In genomic region chr4:113539408-113539807, GRCh38 we compare ENCODE assay signal across 10 cellular contexts.
DNase-seq lines count a peak whose midpoint lies in the region; ATAC-seq lines count a peak whose summit lies in the region.
"Had no signal": no experiment of that assay in that cellular context is flagged by ENCODE, and none has a peak within 500 bp of the region (broad histone marks: within the 10 kb centered on the region; RNA-seq: fewer than 3 reads in every experiment).

No MANE protein-coding gene starts in this region.

- peak; percentile 10 for DNase-seq in activated naive CD4-positive, alpha-beta T cell treated with Interleukin-2 at 50 U/mL for 16 hours
- DNase-seq in activated naive CD4-positive, alpha-beta T cell treated with anti-CD3 and anti-CD28 coated beads, Interleukin-2, amount 10 ng/mL, durations not matched to agents 7 days and 5 days, result no peak
- DNase-seq in activated naive CD4-positive, alpha-beta T cell treated with anti-CD3 and anti-CD28 coated beads, Interleukin-2, amount 50 U/mL, for 72 hours (ENCODE audit: low spot score in 2 of 2), result peak in 1 of 2 donors; percentile 27
- DNase-seq in stimulated activated CD8-positive, alpha-beta memory T cell treated with anti-CD3 and anti-CD28 coated beads, Interleukin-15, amount 100 ng/mL, for 48 hours (ENCODE audit: low read depth in 2 of 2), result peak; percentile 2 to 6
- no peak for DNase-seq in RPMI8226
- DNase-seq in left cardiac atrium, result no peak
- DNase-seq in NCI-H146 (lab: John Stamatoyannopoulos, UW), result no peak
- DNase-seq: NCI-H2227 treated with DMSO at 0.1 percent for 48 hours had no signal

- H3K27ac Mint-ChIP-seq in activated naive CD4-positive, alpha-beta T cell treated with anti-CD3 and anti-CD28 coated beads, Interleukin-2, amount 10 ng/mL, durations not matched to agents 7 days and 5 days, result no peak overlapping the region
- H3K27ac Mint-ChIP-seq in activated naive CD4-positive, alpha-beta T cell treated with anti-CD3 and anti-CD28 coated beads, Interleukin-2, amount 50 U/mL, for 72 hours, result peak overlapping the region in 1 of 2 donors; percentile 81

- H3K36me3 Mint-ChIP-seq in activated naive CD4-positive, alpha-beta T cell treated with anti-CD3 and anti-CD28 coated beads, Interleukin-2, amount 10 ng/mL, durations not matched to agents 7 days and 5 days, result peaks cover 23% of the 10 kb centered on the region
- peaks cover 12 to 44% of the 10 kb centered on the region in 2 donors for H3K36me3 Mint-ChIP-seq in activated naive CD4-positive, alpha-beta T cell treated with anti-CD3 and anti-CD28 coated beads, Interleukin-2, amount 50 U/mL, for 72 hours

- intact Hi-C loops in left cardiac atrium (cut with DNase I), result no loop called here

- ATAC-seq in HG02840 (IDR thresholded peaks at IDR 0.05; ENCODE audit: low FRiP score, unreplicated experiment) (peak; percentile 81), left cardiac atrium (no peak)
- peak; percentile 91 to 92 for ATAC-seq in activated naive CD4-positive, alpha-beta T cell treated with anti-CD3 and anti-CD28 coated beads, Interleukin-2, amount 50 U/mL, for 72 hours

- no peak overlapping the region for H3K4me3 Mint-ChIP-seq in activated naive CD4-positive, alpha-beta T cell treated with anti-CD3 and anti-CD28 coated beads, Interleukin-2, amount 10 ng/mL, durations not matched to agents 7 days and 5 days
- H3K4me3 Mint-ChIP-seq: CD4-positive, CD25-positive, alpha-beta regulatory T cell had no signal

- H3K9me3 Mint-ChIP-seq in activated naive CD4-positive, alpha-beta T cell treated with anti-CD3 and anti-CD28 coated beads, Interleukin-2, amount 10 ng/mL, durations not matched to agents 7 days and 5 days, result no peaks in the 10 kb centered on the region
- H3K9me3 Mint-ChIP-seq in activated naive CD4-positive, alpha-beta T cell treated with anti-CD3 and anti-CD28 coated beads, Interleukin-2, amount 50 U/mL, for 72 hours, result no peaks in the 10 kb centered on the region
- H3K9me3 Mint-ChIP-seq: CD4-positive, CD25-positive, alpha-beta regulatory T cell had no signal

- peaks cover 8% of the 10 kb centered on the region for H3K4me1 Mint-ChIP-seq in activated naive CD4-positive, alpha-beta T cell treated with anti-CD3 and anti-CD28 coated beads, Interleukin-2, amount 10 ng/mL, durations not matched to agents 7 days and 5 days

- H3K27me3 Mint-ChIP-seq in activated naive CD4-positive, alpha-beta T cell treated with anti-CD3 and anti-CD28 coated beads, Interleukin-2, amount 10 ng/mL, durations not matched to agents 7 days and 5 days, result no peaks in the 10 kb centered on the region
- H3K27me3 Mint-ChIP-seq: CD4-positive, CD25-positive, alpha-beta regulatory T cell had no signal

- CTCF ChIA-PET in activated naive CD4-positive, alpha-beta T cell treated with anti-CD3 and anti-CD28 coated beads, Interleukin-2, amount 10 ng/mL, durations not matched to agents 7 days and 5 days (lab: Charles Lee), result no interaction called here

Comparison
In these comparisons a context has a peak if more than half of its experiments do, and no peak if none do; other contexts are left out.
1. DNase-seq: peak in activated naive CD4-positive, alpha-beta T cell treated with Interleukin-2 at 50 U/mL for 16 hours (single experiment) and stimulated activated CD8-positive, alpha-beta memory T cell treated with anti-CD3 and anti-CD28 coated beads, Interleukin-15, amount 100 ng/mL, for 48 hours (2 of 2); none in activated naive CD4-positive, alpha-beta T cell treated with anti-CD3 and anti-CD28 coated beads, Interleukin-2, amount 10 ng/mL, durations not matched to agents 7 days and 5 days (single experiment), RPMI8226 (single experiment), left cardiac atrium (single experiment) and NCI-H146 (single experiment).
2. ATAC-seq: peak in HG02840 (single experiment) and activated naive CD4-positive, alpha-beta T cell treated with anti-CD3 and anti-CD28 coated beads, Interleukin-2, amount 50 U/mL, for 72 hours (2 of 2); none in left cardiac atrium (0 of 2).